26 cellular contexts compared by ENCODE assay signal in the genomic region with DNA sequence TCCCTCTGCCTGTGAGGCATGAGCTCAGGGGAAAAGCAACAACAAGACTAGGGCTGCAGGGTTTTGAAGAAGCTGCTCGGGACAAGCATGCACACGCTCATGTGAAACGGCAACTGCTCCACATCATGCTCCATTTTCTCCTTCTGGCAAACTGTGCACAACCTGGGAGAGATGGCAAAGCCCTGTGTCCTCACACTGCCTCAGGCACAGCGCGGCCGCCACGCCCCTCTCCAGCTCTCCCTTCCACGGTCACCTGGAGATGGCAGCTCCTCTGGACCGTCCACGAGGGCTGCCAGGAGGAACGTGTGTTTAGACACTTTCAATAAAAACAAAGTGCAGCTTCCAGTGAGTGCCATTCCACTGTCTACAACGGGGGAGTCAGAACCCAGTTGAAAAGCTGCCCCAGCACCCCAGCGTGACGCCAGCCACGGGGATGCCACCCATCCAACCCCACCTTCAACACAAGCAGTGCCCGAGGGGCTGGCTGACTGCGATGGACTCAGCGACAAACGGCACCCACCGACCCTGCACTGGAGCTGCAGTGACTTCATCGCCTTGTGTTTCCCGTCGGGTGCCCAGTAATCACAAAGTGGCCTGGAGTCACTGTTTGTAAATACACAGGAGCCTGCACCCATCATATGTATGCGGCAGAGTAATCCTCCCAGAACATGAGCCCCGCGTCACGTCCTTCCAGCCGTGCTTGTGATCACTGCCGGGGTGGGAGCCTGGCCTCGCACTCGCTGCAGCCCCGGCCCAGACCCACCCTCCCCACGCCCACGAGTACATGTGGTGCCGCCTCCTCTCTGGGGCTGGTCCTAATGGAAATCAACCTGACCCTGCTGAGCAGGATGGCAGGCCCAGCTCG. TPM values are rescaled to one million over a fixed set of nuclear protein-coding genes. Genes with fewer than 3 reads are reported as not detected.
"Had no signal": no experiment of that assay in that cellular context is flagged by ENCODE, and none has a peak within 500 bp of the region (broad histone marks: within the 10 kb centered on the region; RNA-seq: fewer than 3 reads in every experiment).

No MANE protein-coding gene starts in this region.

- H3K36me3 ChIP-seq: prostate gland, thyroid gland, upper lobe of right lung had no signal

- H3K27ac Mint-ChIP-seq: activated CD4-positive, alpha-beta memory T cell treated with anti-CD3 and anti-CD28 coated beads, Interleukin-2, amount 10 ng/mL, durations not matched to agents 7 days and 5 days; activated CD4-positive, alpha-beta T cell treated with anti-CD3 and anti-CD28 coated beads, Interleukin-2, amount 10 ng/mL, durations not matched to agents 24 days and 14 days; activated CD8-positive, alpha-beta memory T cell treated with anti-CD3 and anti-CD28 coated beads, Interleukin-2, amount 10 ng/mL, durations not matched to agents 7 days and 5 days; activated naive CD8-positive, alpha-beta T cell treated with anti-CD3 and anti-CD28 coated beads, Interleukin-2, amount 50 U/mL, for 24 hours; activated T-helper 1 cell treated with anti-CD3 and anti-CD28 coated beads, Interleukin-12 subunit alpha, Interleukin-12 subunit beta, Interleukin-2, Interleukin-4 antibody, amounts not matched to agents 30 ng/mL and 10 ng/mL and 1 ng/mL, durations not matched to agents 14 hours and 24 hours and 36 hours; memory B cell had no signal

- H2AFZ ChIP-seq: hepatocyte had no signal

- H3K4me3 ChIP-seq: hepatocyte, prostate gland, thyroid gland, upper lobe of right lung had no signal

- DNase-seq: activated CD4-positive, alpha-beta memory T cell treated with anti-CD3 and anti-CD28 coated beads, Interleukin-2, amount 10 ng/mL, durations not matched to agents 7 days and 5 days; activated CD4-positive, alpha-beta T cell treated with anti-CD3 and anti-CD28 coated beads, Interleukin-2, amount 10 ng/mL, durations not matched to agents 24 days and 14 days; activated CD8-positive, alpha-beta memory T cell treated with anti-CD3 and anti-CD28 coated beads, Interleukin-2, amount 10 ng/mL, durations not matched to agents 7 days and 5 days; activated gamma-delta T cell; activated naive CD4-positive, alpha-beta T cell treated with anti-CD3 and anti-CD28 coated beads, Interleukin-2, amount 50 U/mL, for 16 hours; activated naive CD8-positive, alpha-beta T cell treated with anti-CD3 and anti-CD28 coated beads, Interleukin-2, amount 50 U/mL, for 24 hours; anterior cingulate cortex; caudate nucleus; dermis blood vessel endothelial cell; effector CD8-positive, alpha-beta T cell; glutamatergic neuron; left cardiac atrium; stimulated activated CD4-positive, alpha-beta T cell treated with anti-CD3 and anti-CD28 coated beads, Interleukin-4, amount 100 ng/mL, for 24 hours; stimulated activated naive CD4-positive, alpha-beta T cell treated with Interleukin-2 at 50 U/mL for 16 hours; thyroid gland; upper lobe of right lung had no signal

- ATAC-seq: activated CD4-positive, CD25-positive, alpha-beta regulatory T cell treated with anti-CD3 and anti-CD28 coated beads, Interleukin-2, amount 50 U/mL, for 24 hours; activated CD8-positive, alpha-beta memory T cell treated with anti-CD3 and anti-CD28 coated beads, Interleukin-2, amount 10 ng/mL, durations not matched to agents 7 days and 5 days; activated naive CD8-positive, alpha-beta T cell treated with anti-CD3 and anti-CD28 coated beads, Interleukin-2, amount 50 U/mL, for 24 hours; left cardiac atrium had no signal

- H3K27ac ChIP-seq: hepatocyte, prostate gland, thyroid gland, upper lobe of right lung had no signal

- H3K27me3 ChIP-seq: thyroid gland had no signal

- FAIRE-seq: frontal cortex had no signal

- H3K79me2 ChIP-seq: hepatocyte had no signal

- H3K4me3 Mint-ChIP-seq: activated CD4-positive, alpha-beta memory T cell treated with anti-CD3 and anti-CD28 coated beads, Interleukin-2, amount 10 ng/mL, durations not matched to agents 7 days and 5 days; activated CD4-positive, alpha-beta T cell treated with anti-CD3 and anti-CD28 coated beads, Interleukin-2, amount 10 ng/mL, durations not matched to agents 24 days and 14 days; activated CD8-positive, alpha-beta memory T cell treated with anti-CD3 and anti-CD28 coated beads, Interleukin-2, amount 10 ng/mL, durations not matched to agents 7 days and 5 days; activated naive CD8-positive, alpha-beta T cell treated with anti-CD3 and anti-CD28 coated beads, Interleukin-2, amount 50 U/mL, for 24 hours; activated T-helper 1 cell treated with anti-CD3 and anti-CD28 coated beads, Interleukin-12 subunit alpha, Interleukin-12 subunit beta, Interleukin-2, Interleukin-4 antibody, amounts not matched to agents 30 ng/mL and 10 ng/mL and 1 ng/mL, durations not matched to agents 14 hours and 24 hours and 36 hours; memory B cell had no signal

- H3K36me3 Mint-ChIP-seq: activated CD8-positive, alpha-beta memory T cell treated with anti-CD3 and anti-CD28 coated beads, Interleukin-2, amount 10 ng/mL, durations not matched to agents 7 days and 5 days; brain; memory B cell had no signal

- H3K4me1 ChIP-seq: prostate gland, upper lobe of right lung had no signal

- H3K9me3 Mint-ChIP-seq: activated CD4-positive, alpha-beta memory T cell treated with anti-CD3 and anti-CD28 coated beads, Interleukin-2, amount 10 ng/mL, durations not matched to agents 7 days and 5 days; activated CD4-positive, alpha-beta T cell treated with anti-CD3 and anti-CD28 coated beads, Interleukin-2, amount 10 ng/mL, durations not matched to agents 24 days and 14 days; activated naive CD8-positive, alpha-beta T cell treated with anti-CD3 and anti-CD28 coated beads, Interleukin-2, amount 50 U/mL, for 24 hours; activated T-helper 1 cell treated with anti-CD3 and anti-CD28 coated beads, Interleukin-12 subunit alpha, Interleukin-12 subunit beta, Interleukin-2, Interleukin-4 antibody, amounts not matched to agents 30 ng/mL and 10 ng/mL and 1 ng/mL, durations not matched to agents 14 hours and 24 hours and 36 hours had no signal

- H3K4me1 Mint-ChIP-seq: activated CD4-positive, alpha-beta memory T cell treated with anti-CD3 and anti-CD28 coated beads, Interleukin-2, amount 10 ng/mL, durations not matched to agents 7 days and 5 days; activated CD4-positive, alpha-beta T cell treated with anti-CD3 and anti-CD28 coated beads, Interleukin-2, amount 10 ng/mL, durations not matched to agents 24 days and 14 days; activated CD8-positive, alpha-beta memory T cell treated with anti-CD3 and anti-CD28 coated beads, Interleukin-2, amount 10 ng/mL, durations not matched to agents 7 days and 5 days; activated naive CD8-positive, alpha-beta T cell treated with anti-CD3 and anti-CD28 coated beads, Interleukin-2, amount 50 U/mL, for 24 hours; memory B cell had no signal

- H3K4me2 ChIP-seq: hepatocyte had no signal

- H3K9me3 ChIP-seq: prostate gland, thyroid gland, upper lobe of right lung had no signal

RNA-seq across cellular contexts. Expression of a gene that starts 16.2 kb away (rescaled TPM):
- total RNA-seq: activated CD4-positive, alpha-beta memory T cell treated with anti-CD3 and anti-CD28 coated beads, Interleukin-2, amount 10 ng/mL, durations not matched to agents 7 days and 5 days; activated CD4-positive, alpha-beta T cell treated with anti-CD3 and anti-CD28 coated beads, Interleukin-2, amount 10 ng/mL, durations not matched to agents 24 days and 14 days; activated CD8-positive, alpha-beta memory T cell treated with anti-CD3 and anti-CD28 coated beads, Interleukin-2, amount 10 ng/mL, durations not matched to agents 7 days and 5 days; activated T-helper 1 cell treated with anti-CD3 and anti-CD28 coated beads, Interleukin-12 subunit alpha, Interleukin-12 subunit beta, Interleukin-2, Interleukin-4 antibody, amounts not matched to agents 30 ng/mL and 10 ng/mL and 1 ng/mL, durations not matched to agents 14 hours and 24 hours and 36 hours; dermis blood vessel endothelial cell; mononuclear cell; myocyte; T-helper 2 cell treated with Interferon-gamma antibody and Interleukin-4, amounts not matched to agents 100 ng/mL and 5 ng/mL, for 36 hours had no signal
